9 cellular contexts compared by ENCODE assay signal in the genomic region with DNA sequence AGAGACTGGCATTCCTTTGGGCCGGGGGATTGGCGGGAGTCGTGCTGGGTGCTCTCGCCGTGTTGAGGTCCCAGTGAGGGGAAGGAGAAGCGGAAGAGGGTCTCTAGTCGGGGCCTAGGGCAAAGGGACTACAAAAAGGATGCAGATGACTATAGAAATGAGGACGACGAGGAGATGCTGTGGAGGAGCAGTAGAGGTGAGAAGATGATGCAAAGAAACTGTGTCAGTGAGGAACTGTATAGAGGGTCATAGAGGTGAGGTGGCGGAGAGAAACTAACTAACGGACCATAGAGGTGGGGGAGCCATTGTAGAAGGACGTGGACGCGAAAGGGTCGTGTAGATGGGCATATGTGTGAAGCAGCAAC. TPM values are rescaled to one million over a fixed set of nuclear protein-coding genes. Genes with fewer than 3 reads are reported as not detected.
DNase-seq lines count a peak whose midpoint lies in the region; ATAC-seq, FAIRE-seq and TF ChIP-seq lines count a peak whose summit lies in the region.
"Had no signal": no experiment of that assay in that cellular context is flagged by ENCODE, and none has a peak within 500 bp of the region (broad histone marks: within the 10 kb centered on the region; RNA-seq: fewer than 3 reads in every experiment).

No MANE protein-coding gene starts in this region.

- H3K27ac ChIP-seq in iPS-20b (ENCODE audit: low read length), result peak overlapping the region; percentile 92
- peak overlapping the region; percentile 79 for H3K27ac ChIP-seq in suprapubic skin

- H3K36me3 Mint-ChIP-seq in T-helper 1 cell treated with Interleukin-12 subunit alpha and Interleukin-12 subunit beta and Interleukin-4 antibody, amounts not matched to agents 30 μg/mL and 1 μg/mL, for 36 hours (ENCODE audit: low read depth), result peaks cover 21% of the 10 kb centered on the region
- H3K36me3 Mint-ChIP-seq in activated CD4-positive, alpha-beta memory T cell treated with anti-CD3 and anti-CD28 coated beads for 36 hours, result peaks cover 33% of the 10 kb centered on the region

- no peak for FAIRE-seq in urothelium cell line (lab: Jason Lieb, UNC)
- FAIRE-seq: A204.1 had no signal

- H3K9me3 Mint-ChIP-seq in T-helper 1 cell treated with Interleukin-12 subunit alpha and Interleukin-12 subunit beta and Interleukin-4 antibody, amounts not matched to agents 30 μg/mL and 1 μg/mL, for 36 hours, result no peaks in the 10 kb centered on the region
- H3K9me3 Mint-ChIP-seq in activated CD4-positive, alpha-beta memory T cell treated with anti-CD3 and anti-CD28 coated beads for 36 hours, result no peaks in the 10 kb centered on the region

- peaks cover 18% of the 10 kb centered on the region for H3K4me1 Mint-ChIP-seq in T-helper 1 cell treated with Interleukin-12 subunit alpha and Interleukin-12 subunit beta and Interleukin-4 antibody, amounts not matched to agents 30 μg/mL and 1 μg/mL, for 36 hours (ENCODE audit: low read depth)
- H3K4me1 Mint-ChIP-seq in activated CD4-positive, alpha-beta memory T cell treated with anti-CD3 and anti-CD28 coated beads for 36 hours (ENCODE audit: low read depth), result peaks cover 46% of the 10 kb centered on the region

- H3K36me3 ChIP-seq in iPS-20b (ENCODE audit: insufficient read depth, low read depth, low read length) (peaks cover 43% of the 10 kb centered on the region), suprapubic skin (peaks cover 44% of the 10 kb centered on the region)

- peak overlapping the region; percentile 98 for H3K4me3 Mint-ChIP-seq in T-helper 1 cell treated with Interleukin-12 subunit alpha and Interleukin-12 subunit beta and Interleukin-4 antibody, amounts not matched to agents 30 μg/mL and 1 μg/mL, for 36 hours
- H3K4me3 Mint-ChIP-seq in activated CD4-positive, alpha-beta memory T cell treated with anti-CD3 and anti-CD28 coated beads for 36 hours, result peak overlapping the region; percentile 92

- no peak for TF ChIP-seq POLR2A in suprapubic skin (IDR thresholded peaks at IDR 0.05)

- H3K9me3 ChIP-seq in iPS-20b (ENCODE audit: insufficient read depth, low read depth, low read length) (no peaks in the 10 kb centered on the region), suprapubic skin (no peaks in the 10 kb centered on the region)

- H3K4me1 ChIP-seq in iPS-20b (ENCODE audit: insufficient read depth, low read length) (no peaks in the 10 kb centered on the region), suprapubic skin (peaks cover 39% of the 10 kb centered on the region)

- H3K27me3 ChIP-seq in iPS-20b (ENCODE audit: insufficient read depth, low read length) (no peaks in the 10 kb centered on the region), suprapubic skin (no peaks in the 10 kb centered on the region)

- TF ChIP-seq CTCF in suprapubic skin (IDR thresholded peaks at IDR 0.05), result no peak

- H3K27me3 Mint-ChIP-seq in T-helper 1 cell treated with Interleukin-12 subunit alpha and Interleukin-12 subunit beta and Interleukin-4 antibody, amounts not matched to agents 30 μg/mL and 1 μg/mL, for 36 hours (ENCODE audit: low read depth), result no peaks in the 10 kb centered on the region
- no peaks in the 10 kb centered on the region for H3K27me3 Mint-ChIP-seq in activated CD4-positive, alpha-beta memory T cell treated with anti-CD3 and anti-CD28 coated beads for 36 hours

- H3K4me3 ChIP-seq in iPS-20b (ENCODE audit: low read length) (peak overlapping the region; percentile 98), suprapubic skin (peak overlapping the region; percentile 83)

- CTCF ChIA-PET in activated CD4-positive, alpha-beta memory T cell treated with anti-CD3 and anti-CD28 coated beads for 36 hours (lab: Charles Lee), result interaction anchor here (0.6 to 5.7 kb wide), 5 partner anchors 10 to 128 kb away, joined by 3 to 58 read pairs (median 7); partner anchors contain the start of gene LZTS2

- TF ChIP-seq EP300 in suprapubic skin (IDR thresholded peaks at IDR 0.05), result no peak

- intact Hi-C loops in activated CD4-positive, alpha-beta memory T cell treated with anti-CD3 and anti-CD28 coated beads for 36 hours (cut with micrococcal nuclease), result loop anchor here (1.0 kb wide), 1 partner anchor 10 kb away; no protein-coding TSS in a partner anchor

- no peak for DNase-seq in T-helper 1 cell
- DNase-seq in activated CD4-positive, alpha-beta memory T cell treated with anti-CD3 and anti-CD28 coated beads for 36 hours, result no peak
- no peak for DNase-seq in suprapubic skin (ENCODE audit: low spot score in 2 of 2)
- DNase-seq in urothelium cell line (ENCODE audit: low spot score), result no peak
- no peak for DNase-seq in NCI-H146 (lab: John Stamatoyannopoulos, UW)

- peak overlapping the region; percentile 86 for H3K27ac Mint-ChIP-seq in T-helper 1 cell treated with Interleukin-12 subunit alpha and Interleukin-12 subunit beta and Interleukin-4 antibody, amounts not matched to agents 30 μg/mL and 1 μg/mL, for 36 hours
- H3K27ac Mint-ChIP-seq in activated CD4-positive, alpha-beta memory T cell treated with anti-CD3 and anti-CD28 coated beads for 36 hours, result peak overlapping the region; percentile 76

- H3K9ac ChIP-seq in iPS-20b (ENCODE audit: low read depth, low read length), result peak overlapping the region; percentile 96

- ATAC-seq in HG03025 (IDR thresholded peaks at IDR 0.05; ENCODE audit: low FRiP score, unreplicated experiment), result no peak

- POLR2A ChIA-PET in activated CD4-positive, alpha-beta memory T cell treated with anti-CD3 and anti-CD28 coated beads for 36 hours (lab: Charles Lee), result interaction anchor here (0.6 to 1.3 kb wide), 2 partner anchors 28 to 1014 kb away, joined by 3 read pairs; no protein-coding TSS in a partner anchor

- 2% methylated on average over 15 of the region's 15 CpGs for WGBS in suprapubic skin

RNA-seq across cellular contexts. Expression of gene TWNK, which starts 0.3 kb away (rescaled TPM):
- 10 to 100 TPM; 12.8 to 14.0 TPM for total RNA-seq in activated CD4-positive, alpha-beta memory T cell treated with anti-CD3 and anti-CD28 coated beads for 36 hours
- 1 to 10 TPM; 7.6 to 9.0 (median 8.1) TPM for total RNA-seq in suprapubic skin

RNA-seq across cellular contexts. Expression of gene MRPL43, which starts 0.4 kb away (rescaled TPM):
- total RNA-seq in activated CD4-positive, alpha-beta memory T cell treated with anti-CD3 and anti-CD28 coated beads for 36 hours, result 10 to 100 TPM; 47.0 to 50.1 TPM
- total RNA-seq in suprapubic skin, result 10 to 100 TPM; 54.2 to 89.1 (median 62.7) TPM

RNA-seq across cellular contexts. Expression of gene LZTS2, which starts 11.9 kb away (rescaled TPM):
- total RNA-seq in activated CD4-positive, alpha-beta memory T cell treated with anti-CD3 and anti-CD28 coated beads for 36 hours, result 10 to 100 TPM; 12.0 to 12.5 TPM
- 10 to 100 TPM; 51.9 to 88.8 (median 61.2) TPM for total RNA-seq in suprapubic skin

RNA-seq across cellular contexts. Expression of gene SEMA4G, which starts 18.4 kb away (rescaled TPM):
- total RNA-seq in activated CD4-positive, alpha-beta memory T cell treated with anti-CD3 and anti-CD28 coated beads for 36 hours, result under 1 TPM; 0.58 to 0.74 TPM
- total RNA-seq in suprapubic skin, result 10 to 100 TPM; 19.2 to 36.3 (median 30.1) TPM

RNA-seq across cellular contexts. Expression of gene PDZD7, which starts 43.3 kb away (rescaled TPM):
- total RNA-seq in activated CD4-positive, alpha-beta memory T cell treated with anti-CD3 and anti-CD28 coated beads for 36 hours, result under 1 TPM; 0.31 to 0.93 TPM
- 1 to 10 TPM; 1.2 to 6.0 (median 1.8) TPM for total RNA-seq in suprapubic skin
